Comparison of ENCODE assay signal across 8 cellular contexts in the genomic region with DNA sequence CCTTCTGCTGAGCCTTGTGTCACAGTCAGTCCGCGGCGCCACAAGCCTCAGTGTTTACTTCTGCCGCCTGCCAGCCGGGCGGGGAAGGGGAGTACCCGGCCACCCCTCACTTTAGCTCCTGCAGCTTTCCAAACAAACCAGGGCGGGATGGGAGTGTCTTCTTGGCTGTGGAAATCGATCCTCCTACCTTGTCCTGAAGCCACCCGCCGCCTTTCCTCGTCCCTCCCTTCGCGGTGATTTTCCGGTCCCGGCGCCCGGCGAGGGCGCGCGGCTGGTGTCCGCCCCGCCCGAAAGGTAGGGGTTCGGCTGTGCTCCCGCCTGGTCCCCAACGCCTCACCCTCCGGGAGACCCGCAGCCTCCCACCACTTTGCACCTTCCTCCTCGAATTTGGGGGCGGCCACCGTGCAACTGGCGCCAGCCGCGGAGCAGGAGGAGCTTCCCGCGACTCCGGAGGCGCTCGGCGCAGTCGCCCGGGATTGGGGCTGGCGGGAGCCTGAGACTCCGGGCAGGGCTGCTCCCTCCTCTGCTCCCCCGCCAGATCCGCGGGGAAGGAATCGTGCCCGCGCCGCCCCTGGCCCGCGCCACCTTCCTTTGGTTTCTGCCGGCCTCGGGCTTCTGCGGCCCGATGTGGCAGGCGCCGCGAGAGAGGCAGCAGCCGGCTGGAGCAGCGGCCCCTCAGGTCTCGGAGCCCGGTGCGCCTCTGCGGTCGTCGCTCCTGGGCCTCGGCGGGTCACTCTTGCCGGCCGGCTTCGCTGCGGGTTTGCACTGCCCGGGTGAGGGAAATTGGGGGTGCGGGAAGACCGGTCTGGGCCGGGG. TPM values are rescaled to one million over a fixed set of nuclear protein-coding genes. Genes with fewer than 3 reads are reported as not detected.
DNase-seq lines count a peak whose midpoint lies in the region; ATAC-seq and TF ChIP-seq lines count a peak whose summit lies in the region.

No MANE protein-coding gene starts in this region.

- H3K4me3 ChIP-seq in coronary artery = peak overlapping the region; percentile 95

- peaks cover 68% of the 10 kb centered on the region for H3K27me3 Mint-ChIP-seq in CD4-positive, alpha-beta T cell
- peaks cover 52% of the 10 kb centered on the region for H3K27me3 Mint-ChIP-seq in stimulated activated memory B cell treated with anti-CD40 and anti-IgM and Interleukin-4, amounts not matched to agents 10 μg/mL and 1 μg/mL and 100 μg/mL, for 72 hours

- no peak overlapping the region for H3K27ac Mint-ChIP-seq in CD4-positive, alpha-beta T cell
- no peak overlapping the region for H3K27ac Mint-ChIP-seq in stimulated activated memory B cell treated with anti-CD40 and anti-IgM and Interleukin-4, amounts not matched to agents 10 μg/mL and 1 μg/mL and 100 μg/mL, for 72 hours

- CTCF ChIA-PET in CD4-positive, alpha-beta T cell (lab: Charles Lee) = no interaction called here

- H3K9me3 Mint-ChIP-seq in CD4-positive, alpha-beta T cell = no peaks in the 10 kb centered on the region
- no peaks in the 10 kb centered on the region for H3K9me3 Mint-ChIP-seq in stimulated activated memory B cell treated with anti-CD40 and anti-IgM and Interleukin-4, amounts not matched to agents 10 μg/mL and 1 μg/mL and 100 μg/mL, for 72 hours

- H3K4me3 Mint-ChIP-seq in CD4-positive, alpha-beta T cell = peak overlapping the region; percentile 82
- H3K4me3 Mint-ChIP-seq in stimulated activated memory B cell treated with anti-CD40 and anti-IgM and Interleukin-4, amounts not matched to agents 10 μg/mL and 1 μg/mL and 100 μg/mL, for 72 hours = peak overlapping the region; percentile 71

- ATAC-seq in CD4-positive, alpha-beta T cell (ENCODE audit: poor library complexity) = no peak
- peak; percentile 39 for ATAC-seq in GM19023 (IDR thresholded peaks at IDR 0.05; ENCODE audit: unreplicated experiment)
- peak; percentile 54 for ATAC-seq in HG03280 (IDR thresholded peaks at IDR 0.05; ENCODE audit: unreplicated experiment)
- ATAC-seq in left colon = peak; percentile 67
- no peak for ATAC-seq in stimulated activated memory B cell treated with anti-CD40 and anti-IgM and Interleukin-4, amounts not matched to agents 10 μg/mL and 1 μg/mL and 100 μg/mL, for 72 hours

- DNase-seq in CD4-positive, alpha-beta T cell = no peak
- DNase-seq in SHP77 (lab: John Stamatoyannopoulos, UW) = peak; percentile 73 to 78
- no peak for DNase-seq in coronary artery (ENCODE audit: low spot score)
- peak; percentile 31 to 45 for DNase-seq in left colon
- no peak for DNase-seq in activated gamma-delta T cell (lab: John Stamatoyannopoulos, UW)

- H3K9me3 ChIP-seq in CD4-positive, alpha-beta T cell (ENCODE audit: control insufficient read depth, low read length) = no peaks in the 10 kb centered on the region

- peaks cover 18% of the 10 kb centered on the region for H3K4me1 Mint-ChIP-seq in CD4-positive, alpha-beta T cell (ENCODE audit: low read depth)
- H3K4me1 Mint-ChIP-seq in stimulated activated memory B cell treated with anti-CD40 and anti-IgM and Interleukin-4, amounts not matched to agents 10 μg/mL and 1 μg/mL and 100 μg/mL, for 72 hours = peaks cover 11% of the 10 kb centered on the region

- TF ChIP-seq CTCF in CD4-positive, alpha-beta T cell (IDR thresholded peaks at IDR 0.05) = no peak
- no peak for TF ChIP-seq CTCF in coronary artery (IDR thresholded peaks at IDR 0.05)

- POLR2A ChIA-PET in CD4-positive, alpha-beta T cell (lab: Charles Lee) = interaction anchor here (0.9 kb wide), 1 partner anchor 22 kb away, joined by 3 read pairs; no protein-coding TSS in a partner anchor

- intact Hi-C loops in CD4-positive, alpha-beta T cell (cut with DNase I, micrococcal nuclease) = no loop called here
- intact Hi-C loops in left colon (cut with DNase I, micrococcal nuclease) = no loop called here

- H3K36me3 Mint-ChIP-seq in CD4-positive, alpha-beta T cell (ENCODE audit: low read depth) = no peaks in the 10 kb centered on the region
- no peaks in the 10 kb centered on the region for H3K36me3 Mint-ChIP-seq in stimulated activated memory B cell treated with anti-CD40 and anti-IgM and Interleukin-4, amounts not matched to agents 10 μg/mL and 1 μg/mL and 100 μg/mL, for 72 hours

- no peak overlapping the region for H3K27ac ChIP-seq in CD4-positive, alpha-beta T cell (ENCODE audit: low read depth, low read length)
- H3K27ac ChIP-seq in coronary artery = peak overlapping the region; percentile 34 to 89

- H3K27me3 ChIP-seq in CD4-positive, alpha-beta T cell (ENCODE audit: control insufficient read depth, insufficient read depth, low read length) = peaks cover 51% of the 10 kb centered on the region

RNA-seq across cellular contexts. Expression of a gene that starts 30.7 kb away (rescaled TPM):
- under 1 TPM; 0.44 to 0.45 TPM for total RNA-seq in CD4-positive, alpha-beta T cell
- total RNA-seq in left colon = 1 to 10 TPM; 1.7 to 2.8 TPM

Comparison
In these comparisons a context has a peak if more than half of its experiments do, and no peak if none do; other contexts are left out.
1. ATAC-seq: peak in GM19023 (single experiment), HG03280 (single experiment) and left colon (single experiment); none in CD4-positive, alpha-beta T cell (single experiment) and stimulated activated memory B cell treated with anti-CD40 and anti-IgM and Interleukin-4, amounts not matched to agents 10 μg/mL and 1 μg/mL and 100 μg/mL, for 72 hours (single experiment).
2. DNase-seq: peak in SHP77 (2 of 2) and left colon (2 of 2); none in CD4-positive, alpha-beta T cell (0 of 10), coronary artery (single experiment) and activated gamma-delta T cell (single experiment).